ENCODE assay signal across 3 cellular contexts in the genomic region with DNA sequence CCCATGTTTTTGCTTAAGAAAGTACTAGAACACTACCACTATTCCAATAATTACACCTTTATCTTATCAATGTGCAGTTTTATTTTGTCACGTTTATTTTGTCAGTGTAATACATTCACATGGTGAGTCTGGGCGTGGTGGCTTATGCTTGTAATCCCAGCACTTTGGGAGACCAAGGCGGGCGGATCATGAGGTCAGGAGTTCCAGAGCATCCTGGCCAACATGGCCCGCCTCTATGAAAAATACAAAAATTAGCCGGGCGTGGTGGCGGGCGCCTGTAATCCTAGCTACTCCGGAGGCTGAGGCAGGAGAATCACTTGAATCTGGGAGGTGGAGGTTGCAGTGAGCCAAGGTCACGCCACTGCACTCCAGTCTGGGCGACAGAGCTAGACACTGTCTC. TPM values are rescaled to one million over a fixed set of nuclear protein-coding genes. Genes with fewer than 3 reads are reported as not detected.
"Had no signal": no experiment of that assay in that cellular context is flagged by ENCODE, and none has a peak within 500 bp of the region (broad histone marks: within the 10 kb centered on the region; RNA-seq: fewer than 3 reads in every experiment).

No MANE protein-coding gene starts in this region.

RNA-seq across cellular contexts. Expression of gene LILRB3, which starts 28.3 kb away (rescaled TPM):
- total RNA-seq: activated CD4-positive, alpha-beta T cell treated with anti-CD3 and anti-CD28 coated beads for 36 hours; astrocyte; WTC11 had no signal
